In genomic region chr1:180515857-180516388, GRCh38 we compare ENCODE assay signal across 8 cellular contexts. TPM values are rescaled to one million over a fixed set of nuclear protein-coding genes. Genes with fewer than 3 reads are reported as not detected.
DNase-seq lines count a peak whose midpoint lies in the region; ATAC-seq and TF ChIP-seq lines count a peak whose summit lies in the region.

No MANE protein-coding gene starts in this region.

- no peak overlapping the region for H3K27ac Mint-ChIP-seq in CD4-positive, CD25-positive, alpha-beta regulatory T cell
- no peak overlapping the region for H3K27ac Mint-ChIP-seq in activated CD4-positive, alpha-beta T cell treated with anti-CD3 and anti-CD28 coated beads, Interleukin-2, amount 10 ng/mL, durations not matched to agents 7 days and 5 days

- peak overlapping the region in 1 of 4 donors; percentile 68 for H3K4me3 Mint-ChIP-seq in CD4-positive, CD25-positive, alpha-beta regulatory T cell
- H3K4me3 Mint-ChIP-seq in activated CD4-positive, alpha-beta T cell treated with anti-CD3 and anti-CD28 coated beads, Interleukin-2, amount 10 ng/mL, durations not matched to agents 7 days and 5 days, result no peak overlapping the region

- no peaks in the 10 kb centered on the region for H3K36me3 ChIP-seq in CD4-positive, CD25-positive, alpha-beta regulatory T cell (ENCODE audit: control insufficient read depth, insufficient read depth, low read length)
- H3K36me3 ChIP-seq in lung (ENCODE audit: control insufficient read depth in 2 of 2, insufficient read depth in 2 of 2, low read length in 2 of 2), result no peaks in the 10 kb centered on the region

- POLR2A ChIA-PET in activated CD4-positive, alpha-beta T cell treated with anti-CD3 and anti-CD28 coated beads, Interleukin-2, amount 10 ng/mL, durations not matched to agents 7 days and 5 days (lab: Charles Lee), result no interaction called here

- peaks cover 21% of the 10 kb centered on the region for H3K27me3 Mint-ChIP-seq in CD4-positive, CD25-positive, alpha-beta regulatory T cell
- peaks cover 10% of the 10 kb centered on the region for H3K27me3 Mint-ChIP-seq in activated CD4-positive, alpha-beta T cell treated with anti-CD3 and anti-CD28 coated beads, Interleukin-2, amount 10 ng/mL, durations not matched to agents 7 days and 5 days

- H3K27me3 ChIP-seq in CD4-positive, CD25-positive, alpha-beta regulatory T cell (ENCODE audit: control insufficient read depth, insufficient read depth, low read length), result peaks cover 2% of the 10 kb centered on the region
- no peaks in the 10 kb centered on the region for H3K27me3 ChIP-seq in lung (ENCODE audit: control insufficient read depth, insufficient read depth)

- peak; percentile 84 for TF ChIP-seq CTCF in lung (IDR thresholded peaks at IDR 0.05; ENCODE audit: control extremely low read depth, extremely low read depth)

- no peak overlapping the region for H3K27ac ChIP-seq in CD4-positive, CD25-positive, alpha-beta regulatory T cell (ENCODE audit: insufficient read depth, low read length, poor library complexity, severe bottlenecking)
- no peak overlapping the region for H3K27ac ChIP-seq in lung (ENCODE audit: low read depth in 1 of 2, low read length in 1 of 2)

- no peaks in the 10 kb centered on the region for H3K9me3 Mint-ChIP-seq in CD4-positive, CD25-positive, alpha-beta regulatory T cell
- no peaks in the 10 kb centered on the region for H3K9me3 Mint-ChIP-seq in activated CD4-positive, alpha-beta T cell treated with anti-CD3 and anti-CD28 coated beads, Interleukin-2, amount 10 ng/mL, durations not matched to agents 7 days and 5 days

- H3K4me1 Mint-ChIP-seq in CD4-positive, CD25-positive, alpha-beta regulatory T cell, result peaks cover 0 to 6% (median 3%) of the 10 kb centered on the region in 4 donors
- H3K4me1 Mint-ChIP-seq in activated CD4-positive, alpha-beta T cell treated with anti-CD3 and anti-CD28 coated beads, Interleukin-2, amount 10 ng/mL, durations not matched to agents 7 days and 5 days, result peaks cover 3% of the 10 kb centered on the region

- no peak overlapping the region for H3K4me3 ChIP-seq in CD4-positive, CD25-positive, alpha-beta regulatory T cell (ENCODE audit: low read depth, low read length)
- no peak overlapping the region for H3K4me3 ChIP-seq in lung

- no peaks in the 10 kb centered on the region for H3K36me3 Mint-ChIP-seq in CD4-positive, CD25-positive, alpha-beta regulatory T cell
- H3K36me3 Mint-ChIP-seq in activated CD4-positive, alpha-beta T cell treated with anti-CD3 and anti-CD28 coated beads, Interleukin-2, amount 10 ng/mL, durations not matched to agents 7 days and 5 days (ENCODE audit: low read depth), result no peaks in the 10 kb centered on the region

- peak; percentile 29 to 75 (median 63) for DNase-seq in CD4-positive, CD25-positive, alpha-beta regulatory T cell
- DNase-seq in NCI-H526 treated with DMSO at 0.1 percent for 48 hours (lab: John Stamatoyannopoulos, UW) (peak; percentile 88), dermis microvascular lymphatic vessel endothelial cell (ENCODE audit: low read depth in 2 of 2) (peak; percentile 65 to 87), lung (ENCODE audit: low spot score) (peak; percentile 75)
- peak; percentile 73 for DNase-seq in activated CD4-positive, alpha-beta T cell treated with anti-CD3 and anti-CD28 coated beads, Interleukin-2, amount 10 ng/mL, durations not matched to agents 7 days and 5 days
- DNase-seq in stimulated activated CD8-positive, alpha-beta memory T cell treated with anti-CD3 and anti-CD28 coated beads, Interleukin-2, amount 100 ng/mL, for 1 hour (ENCODE audit: low read depth in 2 of 2), result peak; percentile 16 to 28

- no peaks in the 10 kb centered on the region for H3K9me3 ChIP-seq in CD4-positive, CD25-positive, alpha-beta regulatory T cell (ENCODE audit: control insufficient read depth in 2 of 2, low read length in 2 of 2)
- H3K9me3 ChIP-seq in lung (ENCODE audit: control insufficient read depth in 2 of 2, insufficient read depth in 1 of 2, low read length in 1 of 2), result no peaks in the 10 kb centered on the region

- 11 to 14% methylated on average over 8 of the region's 8 CpGs for WGBS in lung, 2 donors

- no peaks in the 10 kb centered on the region for H3K4me1 ChIP-seq in CD4-positive, CD25-positive, alpha-beta regulatory T cell (ENCODE audit: control insufficient read depth, insufficient read depth, low read length, poor library complexity, severe bottlenecking)
- H3K4me1 ChIP-seq in lung (ENCODE audit: control insufficient read depth in 2 of 2, insufficient read depth in 2 of 2, low read length in 2 of 2), result no peaks in the 10 kb centered on the region

- ATAC-seq in CD4-positive, CD25-positive, alpha-beta regulatory T cell (ENCODE audit: low read depth in 2 of 2), result peak; percentile 88 to 92
- ATAC-seq in GM19328 (IDR thresholded peaks at IDR 0.05; ENCODE audit: unreplicated experiment), result peak; percentile 81
- peak; percentile 86 for ATAC-seq in HG03460 (IDR thresholded peaks at IDR 0.05; ENCODE audit: unreplicated experiment)
- peak; percentile 84 for ATAC-seq in lung (ENCODE audit: insufficient read depth, low FRiP score)

- CTCF ChIA-PET in activated CD4-positive, alpha-beta T cell treated with anti-CD3 and anti-CD28 coated beads, Interleukin-2, amount 10 ng/mL, durations not matched to agents 7 days and 5 days (lab: Charles Lee), result interaction anchor here (0.6 to 2.7 kb wide), 17 partner anchors 8 to 686 kb away, joined by 3 to 19 read pairs (median 3); partner anchors contain the start of genes ACBD6 and KIAA1614

RNA-seq across cellular contexts. Expression of gene ACBD6, which starts 13.5 kb away (rescaled TPM):
- 25.1 TPM for total RNA-seq in CD4-positive, CD25-positive, alpha-beta regulatory T cell
- polyA plus RNA-seq in CD4-positive, CD25-positive, alpha-beta regulatory T cell, result 10 to 100 TPM; 23.4 to 34.9 (median 29.8) TPM
- total RNA-seq in activated CD4-positive, alpha-beta T cell treated with anti-CD3 and anti-CD28 coated beads, Interleukin-2, amount 10 ng/mL, durations not matched to agents 7 days and 5 days, result 10 to 100 TPM; 39.9 to 40.8 TPM
- total RNA-seq in dermis microvascular lymphatic vessel endothelial cell (53.6 and 55.2 TPM in 2 replicates), lung (10 to 100 TPM; 36.7 to 53.3 TPM)
- 10 to 100 TPM; 28.1 to 45.6 TPM for polyA plus RNA-seq in lung

RNA-seq across cellular contexts. Expression of gene OVAAL, which starts 42.8 kb away (rescaled TPM):
- not detected for total RNA-seq in CD4-positive, CD25-positive, alpha-beta regulatory T cell
- polyA plus RNA-seq in CD4-positive, CD25-positive, alpha-beta regulatory T cell, result not detected
- not detected for total RNA-seq in activated CD4-positive, alpha-beta T cell treated with anti-CD3 and anti-CD28 coated beads, Interleukin-2, amount 10 ng/mL, durations not matched to agents 7 days and 5 days
- total RNA-seq in dermis microvascular lymphatic vessel endothelial cell (not detected in 2 replicates), lung (under 1 TPM in 1 of 2 donors, not detected in 1; 0.17 TPM)
- polyA plus RNA-seq in lung, result not detected

Comparison
In these comparisons a context has a peak if more than half of its experiments do, and no peak if none do; other contexts are left out.
1. DNase-seq: peak in every context shown above with its lines; median percentile 88 in NCI-H526 treated with DMSO at 0.1 percent for 48 hours; 76 in dermis microvascular lymphatic vessel endothelial cell; 75 in lung; 73 in activated CD4-positive, alpha-beta T cell treated with anti-CD3 and anti-CD28 coated beads, Interleukin-2, amount 10 ng/mL, durations not matched to agents 7 days and 5 days; 63 in CD4-positive, CD25-positive, alpha-beta regulatory T cell; 22 in stimulated activated CD8-positive, alpha-beta memory T cell treated with anti-CD3 and anti-CD28 coated beads, Interleukin-2, amount 100 ng/mL, for 1 hour.